Comparison of ENCODE assay signal across 8 cellular contexts in genomic region chr18:8052237-8052701, GRCh38.
DNase-seq lines count a peak whose midpoint lies in the region; ATAC-seq and TF ChIP-seq lines count a peak whose summit lies in the region.

No MANE protein-coding gene starts in this region.

- no peaks in the 10 kb centered on the region for H3F3A ChIP-seq in OCI-LY1 (ENCODE audit: insufficient read depth, low read length)

- DNase-seq in CD4-positive, alpha-beta T cell: peak in 1 of 10 experiments; percentile 16
- DNase-seq in fibroblast of pulmonary artery (ENCODE audit: low read depth) (peak; percentile 57), NCI-H1105 (lab: John Stamatoyannopoulos, UW) (no peak), Peyer's patch (no peak)

- CTCF ChIA-PET in CD4-positive, alpha-beta T cell (lab: Charles Lee): no interaction called here

- no peaks in the 10 kb centered on the region for H4K20me1 ChIP-seq in OCI-LY1 (ENCODE audit: insufficient read depth, low read length)

- no peaks in the 10 kb centered on the region for H3K9me2 ChIP-seq in OCI-LY1 (ENCODE audit: low read depth, low read length)

- no peak overlapping the region for H2AFZ ChIP-seq in OCI-LY1 (ENCODE audit: low read length)

- no peaks in the 10 kb centered on the region for H3K27me3 ChIP-seq in CD4-positive, alpha-beta T cell (ENCODE audit: control insufficient read depth, insufficient read depth, low read length)
- H3K27me3 ChIP-seq in OCI-LY1 (ENCODE audit: insufficient read depth, low read length) (no peaks in the 10 kb centered on the region), Peyer's patch (no peaks in the 10 kb centered on the region)

- H3K4me2 ChIP-seq in OCI-LY1 (ENCODE audit: low read length): no peak overlapping the region

- intact Hi-C loops in CD4-positive, alpha-beta T cell (cut with DNase I, micrococcal nuclease): loop anchor here in 1 of 2 experiments (5.0 kb wide), 1 partner anchor 315 kb away; no protein-coding TSS in a partner anchor

- no peaks in the 10 kb centered on the region for H3K27me3 Mint-ChIP-seq in CD4-positive, alpha-beta T cell

- H3K4me3 Mint-ChIP-seq in CD4-positive, alpha-beta T cell: no peak overlapping the region

- ATAC-seq in CD4-positive, alpha-beta T cell (ENCODE audit: poor library complexity): peak; percentile 84
- peak; percentile 45 for ATAC-seq in GM19463 (IDR thresholded peaks at IDR 0.05; ENCODE audit: unreplicated experiment)
- ATAC-seq in GM21423 (IDR thresholded peaks at IDR 0.05; ENCODE audit: unreplicated experiment): no peak
- ATAC-seq in HG02938 (IDR thresholded peaks at IDR 0.05; ENCODE audit: unreplicated experiment): no peak

- no peaks in the 10 kb centered on the region for H3K9me3 ChIP-seq in CD4-positive, alpha-beta T cell (ENCODE audit: control insufficient read depth, low read length)
- no peaks in the 10 kb centered on the region for H3K9me3 ChIP-seq in OCI-LY1 (ENCODE audit: low read length)
- no peaks in the 10 kb centered on the region for H3K9me3 ChIP-seq in Peyer's patch

- H3K36me3 ChIP-seq in OCI-LY1 (ENCODE audit: insufficient read depth, low read length): no peaks in the 10 kb centered on the region
- no peaks in the 10 kb centered on the region for H3K36me3 ChIP-seq in Peyer's patch

- H3K4me1 Mint-ChIP-seq in CD4-positive, alpha-beta T cell (ENCODE audit: low read depth): peaks cover 45% of the 10 kb centered on the region

- H3K4me1 ChIP-seq in OCI-LY1 (ENCODE audit: insufficient read depth, low read length, severe bottlenecking) (no peaks in the 10 kb centered on the region), Peyer's patch (no peaks in the 10 kb centered on the region)

- H3K4me3 ChIP-seq in OCI-LY1 (ENCODE audit: low read depth, low read length, poor library complexity, severe bottlenecking) (no peak overlapping the region), fibroblast of pulmonary artery (replicated peaks; ENCODE audit: low read depth, low read length) (no peak overlapping the region), Peyer's patch (no peak overlapping the region)

- no peak overlapping the region for H3K27ac ChIP-seq in CD4-positive, alpha-beta T cell (ENCODE audit: low read depth, low read length)
- H3K27ac ChIP-seq in OCI-LY1 (ENCODE audit: low read depth, low read length, poor library complexity, severe bottlenecking) (no peak overlapping the region), Peyer's patch (no peak overlapping the region)

- no peak overlapping the region for H3K9ac ChIP-seq in OCI-LY1 (ENCODE audit: low read length)

- no peaks in the 10 kb centered on the region for H3K79me2 ChIP-seq in OCI-LY1 (ENCODE audit: insufficient read depth, low read length)

- peak overlapping the region; percentile 82 for H3K27ac Mint-ChIP-seq in CD4-positive, alpha-beta T cell

- no peaks in the 10 kb centered on the region for H3K36me3 Mint-ChIP-seq in CD4-positive, alpha-beta T cell (ENCODE audit: low read depth)

- TF ChIP-seq CTCF in CD4-positive, alpha-beta T cell (IDR thresholded peaks at IDR 0.05): no peak
- TF ChIP-seq CTCF in OCI-LY1 (IDR thresholded peaks at IDR 0.05; ENCODE audit: low read length) (peak; percentile 27; the same call in 1 of the 2 replicates), fibroblast of pulmonary artery (IDR thresholded peaks at IDR 0.05; ENCODE audit: low read length, missing control alignments) (no peak), Peyer's patch (IDR thresholded peaks at IDR 0.05) (no peak)

- H3K9me3 Mint-ChIP-seq in CD4-positive, alpha-beta T cell: no peaks in the 10 kb centered on the region

- TF ChIP-seq POLR2A in Peyer's patch (IDR thresholded peaks at IDR 0.05): no peak

- POLR2A ChIA-PET in CD4-positive, alpha-beta T cell (lab: Charles Lee): no interaction called here

Comparison
In these comparisons a context has a peak if more than half of its experiments do, and no peak if none do; other contexts are left out.
1. ATAC-seq: peak in CD4-positive, alpha-beta T cell (single experiment) and GM19463 (single experiment); none in GM21423 (single experiment) and HG02938 (single experiment).